ENCODE assay signal across 8 cellular contexts in genomic region chr14:69101331-69101826, GRCh38. TPM values are rescaled to one million over a fixed set of nuclear protein-coding genes. Genes with fewer than 3 reads are reported as not detected.
DNase-seq lines count a peak whose midpoint lies in the region; ATAC-seq and TF ChIP-seq lines count a peak whose summit lies in the region.

No MANE protein-coding gene starts in this region.

- H3K36me3 ChIP-seq in endodermal cell (ENCODE audit: control insufficient read depth, insufficient read depth, low read length): peaks cover 66% of the 10 kb centered on the region
- peaks cover 0 to 27% (median 3%) of the 10 kb centered on the region in 3 experiments for H3K36me3 ChIP-seq in naive thymus-derived CD4-positive, alpha-beta T cell (ENCODE audit: control insufficient read depth in 2 of 3, insufficient read depth in 3 of 3, low read length in 3 of 3)

- no peak overlapping the region for H3K4me3 ChIP-seq in endodermal cell (ENCODE audit: low read length)
- H3K4me3 ChIP-seq in naive thymus-derived CD4-positive, alpha-beta T cell (ENCODE audit: low read length): no peak overlapping the region

- H3K27me3 ChIP-seq in endodermal cell (ENCODE audit: control insufficient read depth, insufficient read depth, low read length, poor library complexity, severe bottlenecking): no peaks in the 10 kb centered on the region
- H3K27me3 ChIP-seq in naive thymus-derived CD4-positive, alpha-beta T cell (ENCODE audit: control insufficient read depth in 2 of 2, insufficient read depth in 2 of 2, low read length in 2 of 2): no peaks in the 10 kb centered on the region

- CTCF ChIA-PET in naive thymus-derived CD4-positive, alpha-beta T cell (lab: Charles Lee): no interaction called here

- no peak overlapping the region for H3K4me3 Mint-ChIP-seq in endodermal cell
- no peak overlapping the region for H3K4me3 Mint-ChIP-seq in naive thymus-derived CD4-positive, alpha-beta T cell

- no peak overlapping the region for H3K27ac Mint-ChIP-seq in endodermal cell
- peak overlapping the region in 4 of 9 donors; percentile 19 to 76 (median 46) for H3K27ac Mint-ChIP-seq in naive thymus-derived CD4-positive, alpha-beta T cell

- 91 to 94% methylated on average over 2 to 4 of the region's 4 CpGs for WGBS in endodermal cell (ENCODE audit: insufficient coverage in 1 of 2, insufficient read length in 1 of 2), 2 experiments

- TF ChIP-seq CTCF in 22Rv1 (IDR thresholded peaks at IDR 0.05): peak; percentile 75
- TF ChIP-seq CTCF in GM12874 (IDR thresholded peaks at IDR 0.05; ENCODE audit: insufficient read depth, low read depth, low read length): peak; percentile 28; the same call in 1 of the 2 replicates
- peak; percentile 80 for TF ChIP-seq CTCF in endodermal cell (conservative IDR thresholded peaks at IDR 0.05)

- DNase-seq in RPMI7951 (ENCODE audit: low read depth): peak; percentile 58
- DNase-seq in endodermal cell: no peak
- DNase-seq in naive thymus-derived CD4-positive, alpha-beta T cell: peak in 4 of 9 donors; percentile 7 to 35 (median 10)
- DNase-seq in DMS114 treated with DMSO at 0.1 percent for 48 hours (lab: John Stamatoyannopoulos, UW; ENCODE audit: unreplicated experiment): no peak
- no peak for DNase-seq in cortex of kidney (lab: John Stamatoyannopoulos, UW)

- no peaks in the 10 kb centered on the region for H3K27me3 Mint-ChIP-seq in endodermal cell (ENCODE audit: insufficient read depth)
- no peaks in the 10 kb centered on the region for H3K27me3 Mint-ChIP-seq in naive thymus-derived CD4-positive, alpha-beta T cell

- peaks cover 13% of the 10 kb centered on the region for H3K36me3 Mint-ChIP-seq in endodermal cell (ENCODE audit: low read depth)
- peaks cover 0 to 33% (median 11%) of the 10 kb centered on the region in 5 donors for H3K36me3 Mint-ChIP-seq in naive thymus-derived CD4-positive, alpha-beta T cell

- intact Hi-C loops in naive thymus-derived CD4-positive, alpha-beta T cell (cut with micrococcal nuclease): loop anchor here in 1 of 2 donors (10.0 kb wide), 1 partner anchor 857 kb away; no protein-coding TSS in a partner anchor

- H3K9ac ChIP-seq in endodermal cell (ENCODE audit: extremely low read depth, low read length, poor library complexity, severe bottlenecking): no peak overlapping the region

- H3K4me1 ChIP-seq in endodermal cell (ENCODE audit: control insufficient read depth, insufficient read depth, low read length): no peaks in the 10 kb centered on the region
- no peaks in the 10 kb centered on the region for H3K4me1 ChIP-seq in naive thymus-derived CD4-positive, alpha-beta T cell (ENCODE audit: control insufficient read depth in 2 of 2, insufficient read depth in 2 of 2, low read length in 2 of 2)

- ATAC-seq in naive thymus-derived CD4-positive, alpha-beta T cell: peak; percentile 90
- ATAC-seq in HG03045 (IDR thresholded peaks at IDR 0.05; ENCODE audit: unreplicated experiment): no peak

- no peaks in the 10 kb centered on the region for H3K9me3 Mint-ChIP-seq in endodermal cell
- no peaks in the 10 kb centered on the region for H3K9me3 Mint-ChIP-seq in naive thymus-derived CD4-positive, alpha-beta T cell

- POLR2A ChIA-PET in naive thymus-derived CD4-positive, alpha-beta T cell (lab: Charles Lee): interaction anchor here (0.6 kb wide), 1 partner anchor 48 kb away, joined by 3 read pairs; no protein-coding TSS in a partner anchor

- H3K27ac ChIP-seq in 22Rv1 (peak overlapping the region; percentile 46), endodermal cell (ENCODE audit: low read depth, low read length) (no peak overlapping the region)
- H3K27ac ChIP-seq in naive thymus-derived CD4-positive, alpha-beta T cell (ENCODE audit: low read depth, low read length): no peak overlapping the region

- peaks cover 16% of the 10 kb centered on the region for H3K4me1 Mint-ChIP-seq in endodermal cell
- H3K4me1 Mint-ChIP-seq in naive thymus-derived CD4-positive, alpha-beta T cell: peaks cover 9 to 31% (median 23%) of the 10 kb centered on the region in 7 donors

- H3K9me3 ChIP-seq in endodermal cell (ENCODE audit: control insufficient read depth, low read length): no peaks in the 10 kb centered on the region
- no peaks in the 10 kb centered on the region for H3K9me3 ChIP-seq in naive thymus-derived CD4-positive, alpha-beta T cell (ENCODE audit: control insufficient read depth in 2 of 3, low read length in 3 of 3)

RNA-seq across cellular contexts. Expression of gene DCAF5, which starts 51.5 kb away (rescaled TPM):
- total RNA-seq in RPMI7951 (2014; rRNA removed; shearing (Covaris generic)): 10.5 and 11.5 TPM in 2 replicates
- total RNA-seq in endodermal cell: 10 to 100 TPM; 61.1 to 69.6 TPM
- 46.6 TPM for polyA plus RNA-seq in endodermal cell (2013, experiment 1 of 2)
- 43.7 TPM for polyA plus RNA-seq in endodermal cell (2013, experiment 2 of 2)
- total RNA-seq in naive thymus-derived CD4-positive, alpha-beta T cell: 10 to 100 TPM; 43.0 to 74.3 (median 70.4) TPM
- polyA plus RNA-seq in naive thymus-derived CD4-positive, alpha-beta T cell: 10 to 100 TPM; 65.9 to 89.2 TPM

Comparison
In these comparisons a context has a peak if more than half of its experiments do, and no peak if none do; other contexts are left out.
1. CTCF ChIP-seq: peak in every context shown above with its lines; median percentile 80 in endodermal cell; 75 in 22Rv1; 28 in GM12874.